ENCODE assay signal across 11 cellular contexts in genomic region chr18:58231930-58232329, GRCh38.
DNase-seq lines count a peak whose midpoint lies in the region; ATAC-seq and TF ChIP-seq lines count a peak whose summit lies in the region.
"Had no signal": no experiment of that assay in that cellular context is flagged by ENCODE, and none has a peak within 500 bp of the region (broad histone marks: within the 10 kb centered on the region; RNA-seq: fewer than 3 reads in every experiment).

No MANE protein-coding gene starts in this region.

- TF ChIP-seq POLR2A in upper lobe of left lung (IDR thresholded peaks at IDR 0.05) = no peak

- ATAC-seq in Right ventricle myocardium inferior (peak; percentile 55), upper lobe of left lung (ENCODE audit: low FRiP score in 2 of 2) (peak; percentile 43 to 82), GM19467 (IDR thresholded peaks at IDR 0.05; ENCODE audit: unreplicated experiment) (no peak)

- H3K4me3 ChIP-seq in right atrium auricular region (no peak overlapping the region), left ventricle myocardium inferior (no peak overlapping the region), upper lobe of left lung (no peak overlapping the region)
- H3K4me3 ChIP-seq: spleen had no signal

- H3K27me3 ChIP-seq in right atrium auricular region (no peaks in the 10 kb centered on the region), left ventricle myocardium inferior (ENCODE audit: low read depth) (no peaks in the 10 kb centered on the region), upper lobe of left lung (no peaks in the 10 kb centered on the region)
- H3K27me3 ChIP-seq: spleen had no signal

- H3K36me3 ChIP-seq in right atrium auricular region (no peaks in the 10 kb centered on the region), left ventricle myocardium inferior (no peaks in the 10 kb centered on the region), upper lobe of left lung (no peaks in the 10 kb centered on the region)
- H3K36me3 ChIP-seq: spleen had no signal

- DNase-seq in Right ventricle myocardium inferior (ENCODE audit: missing footprints) = no peak
- DNase-seq in right atrium auricular region (ENCODE audit: low spot score) = no peak
- peak; percentile 50 for DNase-seq in SK-MEL-5 (ENCODE audit: low read depth, low spot score)
- DNase-seq in left ventricle myocardium inferior = no peak
- DNase-seq in upper lobe of left lung = peak in 1 of 2 donors; percentile 63
- no peak for DNase-seq in activated CD4-positive, alpha-beta T cell treated with anti-CD3 and anti-CD28 coated beads for 1 hour
- no peak for DNase-seq in G401 (ENCODE audit: low spot score)
- DNase-seq: CD4-positive, alpha-beta memory T cell; NCI-H2029 treated with DMSO at 0.1 percent for 48 hours; spleen had no signal

- intact Hi-C loops in Right ventricle myocardium inferior (cut with DNase I) = loop anchor here (5.0 kb wide), 1 partner anchor 95 kb away; no protein-coding TSS in a partner anchor
- intact Hi-C loops in left ventricle myocardium inferior (cut with micrococcal nuclease) = no loop called here

- no peaks in the 10 kb centered on the region for H3K4me1 ChIP-seq in right atrium auricular region
- H3K4me1 ChIP-seq in left ventricle myocardium inferior = peaks cover 6% of the 10 kb centered on the region
- peaks cover 7 to 46% (median 28%) of the 10 kb centered on the region in 4 donors for H3K4me1 ChIP-seq in upper lobe of left lung
- H3K4me1 ChIP-seq: spleen had no signal

- WGBS in upper lobe of left lung, 2 donors = 41 to 45% methylated on average over 2 of the region's 2 CpGs

- no peak overlapping the region for H3K27ac ChIP-seq in right atrium auricular region
- no peak overlapping the region for H3K27ac ChIP-seq in left ventricle myocardium inferior (replicated peaks)
- peak overlapping the region; percentile 45 to 81 (median 67) for H3K27ac ChIP-seq in upper lobe of left lung
- H3K27ac ChIP-seq: spleen had no signal

- no peaks in the 10 kb centered on the region for H3K9me3 ChIP-seq in right atrium auricular region
- no peaks in the 10 kb centered on the region for H3K9me3 ChIP-seq in left ventricle myocardium inferior (replicated peaks)
- no peaks in the 10 kb centered on the region for H3K9me3 ChIP-seq in upper lobe of left lung
- H3K9me3 ChIP-seq: spleen had no signal

- TF ChIP-seq EP300 in upper lobe of left lung (IDR thresholded peaks at IDR 0.05) = no peak

- TF ChIP-seq CTCF in right atrium auricular region (IDR thresholded peaks at IDR 0.05) (peak in 1 of 2 donors; percentile 64), left ventricle myocardium inferior (IDR thresholded peaks at IDR 0.05; ENCODE audit: borderline replicate concordance) (peak; percentile 58), upper lobe of left lung (IDR thresholded peaks at IDR 0.05) (peak in 5 of 6 experiments; percentile 14 to 52 (median 30))

- in situ Hi-C loops in SK-MEL-5 (cut with HindIII; ENCODE audit: low pct_unique_long_range_greater_than_20kb, low sequenced_read_pairs) (no loop called here), G401 (cut with HindIII; ENCODE audit: low sequenced_read_pairs) (no loop called here)

Comparison
In these comparisons a context has a peak if more than half of its experiments do, and no peak if none do; other contexts are left out.
1. H3K27ac ChIP-seq: peak in upper lobe of left lung (4 of 4); none in right atrium auricular region (0 of 2) and left ventricle myocardium inferior (single experiment).